8 cellular contexts compared by ENCODE assay signal in genomic region chr2:143110759-143111428, GRCh38. TPM values are rescaled to one million over a fixed set of nuclear protein-coding genes. Genes with fewer than 3 reads are reported as not detected.
DNase-seq lines count a peak whose midpoint lies in the region; ATAC-seq, FAIRE-seq and TF ChIP-seq lines count a peak whose summit lies in the region.

No MANE protein-coding gene starts in this region.

- H3K9me3 ChIP-seq in NT2/D1 (ENCODE audit: insufficient read depth, low read length) (no peaks in the 10 kb centered on the region), esophagus squamous epithelium (no peaks in the 10 kb centered on the region), neural cell (ENCODE audit: low read length) (no peaks in the 10 kb centered on the region)

- peak; percentile 86 for FAIRE-seq in D721Med (lab: Jason Lieb, UNC)

- 22 to 28% methylated on average over 6 of the region's 6 CpGs for WGBS in esophagus squamous epithelium, 2 donors

- peak; percentile 76 for TF ChIP-seq RAD21 in neural cell (conservative IDR thresholded peaks at IDR 0.05)

- TF ChIP-seq EP300 in neural cell (conservative IDR thresholded peaks at IDR 0.05; ENCODE audit: poor library complexity, severe bottlenecking): no peak

- ATAC-seq in GM19468 (IDR thresholded peaks at IDR 0.05; ENCODE audit: extremely low read depth, unreplicated experiment) (peak; percentile 57), HG03575 (IDR thresholded peaks at IDR 0.05; ENCODE audit: extremely low read depth, insufficient number of reproducible peaks, low FRiP score, unreplicated experiment) (peak; percentile 85)

- no peaks in the 10 kb centered on the region for H3K9me2 ChIP-seq in neural cell (ENCODE audit: insufficient read depth, low read length)

- H3K9ac ChIP-seq in NT2/D1 (ENCODE audit: insufficient read length, low read depth) (no peak overlapping the region), neural cell (ENCODE audit: low read length) (no peak overlapping the region)

- no peaks in the 10 kb centered on the region for H3K4me1 ChIP-seq in NT2/D1 (ENCODE audit: insufficient read depth, insufficient read length)
- peaks cover 0 to 4% (median 0%) of the 10 kb centered on the region in 3 donors for H3K4me1 ChIP-seq in esophagus squamous epithelium

- H3K4me3 ChIP-seq in NT2/D1 (ENCODE audit: insufficient read length, low read depth) (no peak overlapping the region), esophagus squamous epithelium (no peak overlapping the region), neural cell (ENCODE audit: low read length) (no peak overlapping the region)

- no peaks in the 10 kb centered on the region for H3F3A ChIP-seq in neural cell (ENCODE audit: insufficient read depth, low read length, poor library complexity, severe bottlenecking)

- no peak overlapping the region for H2AFZ ChIP-seq in neural cell (ENCODE audit: low read depth, low read length)

- DNase-seq in D721Med (ENCODE audit: insufficient read length, low spot score) (no peak), NT2/D1 (ENCODE audit: low read depth, low spot score) (peak; percentile 74), activated T-cell treated with anti-CD3 and anti-CD28 coated beads for 1 hour (ENCODE audit: low read depth) (peak; percentile 59), esophagus squamous epithelium (lab: John Stamatoyannopoulos, UW) (no peak), superior temporal gyrus (ENCODE audit: extremely low spot score) (peak; percentile 88)

- no peak for TF ChIP-seq POLR2A in esophagus squamous epithelium (IDR thresholded peaks at IDR 0.05)

- H3K27me3 ChIP-seq in NT2/D1 (ENCODE audit: insufficient read depth, insufficient read length) (no peaks in the 10 kb centered on the region), esophagus squamous epithelium (no peaks in the 10 kb centered on the region), neural cell (ENCODE audit: insufficient read depth, low read depth, low read length) (no peaks in the 10 kb centered on the region)

- H3K4me2 ChIP-seq in neural cell (ENCODE audit: low read length): no peak overlapping the region

- H3K36me3 ChIP-seq in NT2/D1 (ENCODE audit: insufficient read depth, insufficient read length, low read length): no peaks in the 10 kb centered on the region
- H3K36me3 ChIP-seq in esophagus squamous epithelium: no peaks in the 10 kb centered on the region
- H3K36me3 ChIP-seq in neural cell (ENCODE audit: insufficient read depth, low read length): no peaks in the 10 kb centered on the region

- TF ChIP-seq CTCF in D721Med (IDR thresholded peaks at IDR 0.05; ENCODE audit: insufficient read depth, missing control alignments): peak; percentile 79
- peak; percentile 30 to 61 (median 58) for TF ChIP-seq CTCF in esophagus squamous epithelium (IDR thresholded peaks at IDR 0.05)
- TF ChIP-seq CTCF in neural cell (IDR thresholded peaks at IDR 0.05; ENCODE audit: poor library complexity, severe bottlenecking): peak; percentile 77

- intact Hi-C loops in esophagus squamous epithelium (cut with DNase I): no loop called here

- H3K27ac ChIP-seq in esophagus squamous epithelium (no peak overlapping the region), neural cell (ENCODE audit: low read length) (no peak overlapping the region)

- no peaks in the 10 kb centered on the region for H4K20me1 ChIP-seq in neural cell (ENCODE audit: insufficient read depth)

- no peaks in the 10 kb centered on the region for H3K79me2 ChIP-seq in neural cell (replicated peaks; ENCODE audit: insufficient read depth, low read length)

TF ChIP-seq in neural cell, 6 proteins besides CTCF, POLR2A, EP300 and RAD21:
- TF ChIP-seq TAF1 (IDR thresholded peaks at IDR 0.05; ENCODE audit: low read depth): no peak
- TF ChIP-seq POLR2AphosphoS5 (IDR thresholded peaks at IDR 0.05): no peak
- no peak for TF ChIP-seq REST (IDR thresholded peaks at IDR 0.05; ENCODE audit: borderline replicate concordance)
- TF ChIP-seq EZH2 (IDR thresholded peaks at IDR 0.05; ENCODE audit: borderline replicate concordance, insufficient read depth, low read length, poor library complexity, severe bottlenecking): no peak
- TF ChIP-seq SMC3 (conservative IDR thresholded peaks at IDR 0.05; ENCODE audit: poor library complexity): peak; percentile 77

RNA-seq across cellular contexts. Expression of gene ARHGAP15, which starts 18.3 kb away (rescaled TPM):
- total RNA-seq in esophagus squamous epithelium: 10 to 100 TPM in 1 of 4 donors, 1 to 10 TPM in 3; 1.7 to 16.8 (median 3.7) TPM
- 0.30 TPM in 1 of 2 replicates, not detected in the other for polyA plus RNA-seq in neural cell
- not detected in 2 replicates for polyA minus RNA-seq in neural cell

Comparison
In these comparisons a context has a peak if more than half of its experiments do, and no peak if none do; other contexts are left out.
1. DNase-seq: peak in NT2/D1 (single experiment), activated T-cell treated with anti-CD3 and anti-CD28 coated beads for 1 hour (single experiment) and superior temporal gyrus (single experiment); none in D721Med (single experiment) and esophagus squamous epithelium (single experiment).
2. Peak in every context shown above with its lines, with median percentiles within 50 percentile points of each other: CTCF ChIP-seq.